In genomic region chr3:3200632-3201212, GRCh38 we compare ENCODE assay signal across 8 cellular contexts. TPM values are rescaled to one million over a fixed set of nuclear protein-coding genes. Genes with fewer than 3 reads are reported as not detected.
DNase-seq lines count a peak whose midpoint lies in the region; ATAC-seq and TF ChIP-seq lines count a peak whose summit lies in the region.

No MANE protein-coding gene starts in this region.

- no peaks in the 10 kb centered on the region for H3K4me1 ChIP-seq in GM23248 (ENCODE audit: insufficient read depth)
- peaks cover 18% of the 10 kb centered on the region for H3K4me1 ChIP-seq in KMS-11 (ENCODE audit: low read depth, poor library complexity, severe bottlenecking)

- no peak for ATAC-seq in naive B cell (ENCODE audit: low read depth in 2 of 2)

- no peaks in the 10 kb centered on the region for H3K9me3 Mint-ChIP-seq in activated naive CD4-positive, alpha-beta T cell treated with anti-CD3 and anti-CD28 coated beads, Interleukin-2, amount 50 U/mL, for 24 hours
- peaks cover 0 to 3% (median 0%) of the 10 kb centered on the region in 7 donors for H3K9me3 Mint-ChIP-seq in naive B cell

- H3K27ac ChIP-seq in GM23248 (no peak overlapping the region), KMS-11 (no peak overlapping the region)

- H4K20me1 ChIP-seq in GM23248 (ENCODE audit: insufficient read depth) (no peaks in the 10 kb centered on the region), KMS-11 (ENCODE audit: insufficient read depth) (no peaks in the 10 kb centered on the region)

- no peak overlapping the region for H3K27ac Mint-ChIP-seq in activated naive CD4-positive, alpha-beta T cell treated with anti-CD3 and anti-CD28 coated beads, Interleukin-2, amount 50 U/mL, for 24 hours
- peak overlapping the region in 1 of 6 donors; percentile 20 for H3K27ac Mint-ChIP-seq in naive B cell

- peaks cover 26% of the 10 kb centered on the region for H3K4me1 Mint-ChIP-seq in activated naive CD4-positive, alpha-beta T cell treated with anti-CD3 and anti-CD28 coated beads, Interleukin-2, amount 50 U/mL, for 24 hours
- H3K4me1 Mint-ChIP-seq in naive B cell = peaks cover 0 to 11% (median 0%) of the 10 kb centered on the region in 3 donors

- DNase-seq in activated naive CD4-positive, alpha-beta T cell (lab: John Stamatoyannopoulos, UW) = no peak
- peak; percentile 82 for DNase-seq in GM23248
- peak; percentile 77 for DNase-seq in SK-MEL-5 (ENCODE audit: low read depth, low spot score)
- DNase-seq in erythroblast (lab: John Stamatoyannopoulos, UW) = peak; percentile 58 to 66
- peak; percentile 27 for DNase-seq in naive B cell
- no peak for DNase-seq in posterior vena cava (ENCODE audit: low spot score)

- TF ChIP-seq POLR2A in erythroblast (IDR thresholded peaks at IDR 0.05; ENCODE audit: low read length) = no peak

- no peaks in the 10 kb centered on the region for H3F3A ChIP-seq in GM23248 (ENCODE audit: insufficient read depth)

- no peaks in the 10 kb centered on the region for H3K79me2 ChIP-seq in GM23248 (ENCODE audit: insufficient read depth)
- no peaks in the 10 kb centered on the region for H3K79me2 ChIP-seq in KMS-11 (ENCODE audit: insufficient read depth, low read depth)

- H3K36me3 ChIP-seq in GM23248 (ENCODE audit: low read depth) = no peaks in the 10 kb centered on the region
- no peaks in the 10 kb centered on the region for H3K36me3 ChIP-seq in KMS-11 (ENCODE audit: insufficient read depth)

- intact Hi-C loops in posterior vena cava (cut with DNase I) = loop anchor here (5.0 to 10.0 kb wide), 2 partner anchors 1092 to 1094 kb away; no protein-coding TSS in a partner anchor

- peak overlapping the region; percentile 31 for H3K4me3 Mint-ChIP-seq in activated naive CD4-positive, alpha-beta T cell treated with anti-CD3 and anti-CD28 coated beads, Interleukin-2, amount 50 U/mL, for 24 hours
- no peak overlapping the region for H3K4me3 Mint-ChIP-seq in naive B cell

- in situ Hi-C loops in GM23248 (cut with MboI) (loop anchor here (10.0 kb wide), 1 partner anchor 1074 kb away; no protein-coding TSS in a partner anchor), SK-MEL-5 (cut with HindIII; ENCODE audit: low pct_unique_long_range_greater_than_20kb, low sequenced_read_pairs) (no loop called here)

- no peak overlapping the region for H3K4me3 ChIP-seq in GM23248
- H3K4me3 ChIP-seq in KMS-11 (IDR thresholded peaks at IDR 0.05; ENCODE audit: insufficient read depth, low read depth, low read length) = no peak overlapping the region

- H3K36me3 Mint-ChIP-seq in activated naive CD4-positive, alpha-beta T cell treated with anti-CD3 and anti-CD28 coated beads, Interleukin-2, amount 50 U/mL, for 24 hours = no peaks in the 10 kb centered on the region
- no peaks in the 10 kb centered on the region for H3K36me3 Mint-ChIP-seq in naive B cell

- H3K4me2 ChIP-seq in GM23248 (ENCODE audit: unreplicated experiment) = no peak overlapping the region
- peak overlapping the region; percentile 77; the same call in 1 of the 2 replicates for H3K4me2 ChIP-seq in KMS-11

- H3K9me2 ChIP-seq in GM23248 (ENCODE audit: insufficient read depth) = no peaks in the 10 kb centered on the region

- H2AFZ ChIP-seq in GM23248 (no peak overlapping the region), KMS-11 (ENCODE audit: low read depth) (no peak overlapping the region)

- H3K9ac ChIP-seq in GM23248 (no peak overlapping the region), KMS-11 (no peak overlapping the region)

- peak; percentile 82 for TF ChIP-seq CTCF in KMS-11 (conservative IDR thresholded peaks at IDR 0.05; ENCODE audit: low read depth, low read length)

- WGBS in GM23248 (ENCODE audit: low coverage in 1 of 2, low lambda C conversion rate in 2 of 2, missing lambda C conversion rate in 2 of 2), 2 experiments = 16% methylated on average over 7 of the region's 7 CpGs

- H3K27me3 ChIP-seq in GM23248 (replicated peaks; ENCODE audit: insufficient read depth) (no peaks in the 10 kb centered on the region), KMS-11 (ENCODE audit: insufficient read depth, low read depth) (no peaks in the 10 kb centered on the region)

- no peaks in the 10 kb centered on the region for H3K9me3 ChIP-seq in GM23248 (ENCODE audit: low read depth)

- H3K27me3 Mint-ChIP-seq in activated naive CD4-positive, alpha-beta T cell treated with anti-CD3 and anti-CD28 coated beads, Interleukin-2, amount 50 U/mL, for 24 hours = no peaks in the 10 kb centered on the region
- peaks cover 3 to 19% (median 10%) of the 10 kb centered on the region in 3 donors for H3K27me3 Mint-ChIP-seq in naive B cell

RNA-seq across cellular contexts. Expression of gene CRBN, which starts 21.2 kb away (rescaled TPM):
- total RNA-seq in GM23248 (2014; rRNA removed; shearing (Covaris generic)) = 48.8 and 69.6 TPM in 2 replicates
- polyA plus RNA-seq in GM23248 (2016; fragmentation: Nextera tagmentation; extraction: Ambion mirVana) (41.1 and 45.7 TPM in 2 replicates), naive B cell (ENCODE audit: low read depth in 6 of 6) (100 to 1,000 TPM in 4 of 6 donors, 10 to 100 TPM in 2; 89.9 to 132 (median 116) TPM)
- 42.3 and 55.9 TPM in 2 replicates for total RNA-seq in SK-MEL-5 (2014; rRNA removed; shearing (Covaris generic))
- polyA plus RNA-seq in SK-MEL-5 (2015; cell fraction: cytosol; rRNA removed) = 19.6 and 20.7 TPM in 2 replicates
- 79.2 and 136 TPM in 2 replicates for polyA plus RNA-seq in SK-MEL-5 (2015; cell fraction: nucleus; rRNA removed)
- 10 to 100 TPM; 42.2 to 45.9 TPM for total RNA-seq in posterior vena cava

Comparison
In these comparisons a context has a peak if more than half of its experiments do, and no peak if none do; other contexts are left out.
1. DNase-seq: peak in GM23248 (single experiment), SK-MEL-5 (single experiment), erythroblast (2 of 2) and naive B cell (single experiment); none in activated naive CD4-positive, alpha-beta T cell (0 of 4) and posterior vena cava (single experiment).